In the genomic region with DNA sequence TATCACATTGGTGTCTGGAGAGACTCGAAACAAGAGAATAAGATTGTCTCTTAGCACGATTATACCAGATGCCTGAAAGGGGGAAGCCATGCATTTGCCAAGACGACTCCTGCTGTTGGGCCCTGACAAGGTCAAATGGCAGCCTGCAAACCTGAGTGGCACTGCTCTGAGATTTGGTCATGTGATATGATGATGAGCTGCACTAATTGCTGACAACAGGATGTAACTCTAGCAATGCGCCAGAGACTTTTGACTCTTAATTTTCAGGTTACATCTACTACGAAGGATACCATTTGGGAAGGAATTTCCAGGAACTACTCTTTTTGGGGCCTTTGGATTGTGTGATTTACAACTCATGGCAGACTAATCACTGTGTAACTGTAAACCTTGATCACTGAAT, we compare ENCODE assay signal across 1 cellular context.
TF ChIP-seq lines count a peak whose summit lies in the region.

No MANE protein-coding gene starts in this region.

TF ChIP-seq in SK-N-SH, 30 proteins besides CTCF, POLR2A, EP300 and RAD21 (continued from another document):
- TF ChIP-seq, protein P1, sequence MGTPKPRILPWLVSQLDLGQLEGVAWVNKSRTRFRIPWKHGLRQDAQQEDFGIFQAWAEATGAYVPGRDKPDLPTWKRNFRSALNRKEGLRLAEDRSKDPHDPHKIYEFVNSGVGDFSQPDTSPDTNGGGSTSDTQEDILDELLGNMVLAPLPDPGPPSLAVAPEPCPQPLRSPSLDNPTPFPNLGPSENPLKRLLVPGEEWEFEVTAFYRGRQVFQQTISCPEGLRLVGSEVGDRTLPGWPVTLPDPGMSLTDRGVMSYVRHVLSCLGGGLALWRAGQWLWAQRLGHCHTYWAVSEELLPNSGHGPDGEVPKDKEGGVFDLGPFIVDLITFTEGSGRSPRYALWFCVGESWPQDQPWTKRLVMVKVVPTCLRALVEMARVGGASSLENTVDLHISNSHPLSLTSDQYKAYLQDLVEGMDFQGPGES (IDR thresholded peaks at IDR 0.05; ENCODE audit: low read depth, low read length) = no peak
- TF ChIP-seq EZH2phosphoT487 (IDR thresholded peaks at IDR 0.05; ENCODE audit: borderline replicate concordance, low read depth) (no peak), CHD2 (IDR thresholded peaks at IDR 0.05; ENCODE audit: low read length, partially characterized antibody) (no peak), YY1 (IDR thresholded peaks at IDR 0.05; ENCODE audit: low read depth) (no peak), RFX5 (IDR thresholded peaks at IDR 0.05; ENCODE audit: low read length) (no peak), USF1 (IDR thresholded peaks at IDR 0.05; ENCODE audit: borderline replicate concordance, low read depth) (no peak), TEAD4 (IDR thresholded peaks at IDR 0.05; ENCODE audit: borderline replicate concordance, insufficient read depth) (no peak), FOXJ3 (CRISPR knock-in tag; IDR thresholded peaks at IDR 0.05) (no peak), RXRA (IDR thresholded peaks at IDR 0.05; ENCODE audit: borderline replicate concordance, low read depth) (no peak), RCOR1 (IDR thresholded peaks at IDR 0.05; ENCODE audit: low read length) (no peak), PBX3 (IDR thresholded peaks at IDR 0.05) (no peak), GATA2 (CRISPR knock-in tag; IDR thresholded peaks at IDR 0.05) (no peak), FOXM1 (IDR thresholded peaks at IDR 0.05; ENCODE audit: low read depth) (no peak), NFIC (IDR thresholded peaks at IDR 0.05; ENCODE audit: borderline replicate concordance) (no peak), MXI1 (IDR thresholded peaks at IDR 0.05; ENCODE audit: low read depth, low read length) (no peak), SIN3A (IDR thresholded peaks at IDR 0.05; ENCODE audit: borderline replicate concordance, low read depth, low read length) (no peak), ELF1 (IDR thresholded peaks at IDR 0.05) (no peak), FOSL2 (IDR thresholded peaks at IDR 0.05; ENCODE audit: borderline replicate concordance, low read depth) (no peak)
